In genomic region chr16:22164482-22164881, GRCh38 we compare ENCODE assay signal across 9 cellular contexts. TPM values are rescaled to one million over a fixed set of nuclear protein-coding genes. Genes with fewer than 3 reads are reported as not detected.
"Had no signal": no experiment of that assay in that cellular context is flagged by ENCODE, and none has a peak within 500 bp of the region (broad histone marks: within the 10 kb centered on the region; RNA-seq: fewer than 3 reads in every experiment).

No MANE protein-coding gene starts in this region.

- FAIRE-seq: G401.6, GM12878, GM12891, GM12892, GM18507, GM19239 had no signal

- H3K4me3 ChIP-seq: GM12878 had no signal

- DNase-seq: GDM1, GF-D8 had no signal

- ATAC-seq: GM12878 had no signal

RNA-seq across cellular contexts. Expression of gene SDR42E2, which starts 2.2 kb away (rescaled TPM):
- total RNA-seq: G401, GM12878 had no signal
